Comparison of ENCODE assay signal across 1 cellular context in the genomic region with DNA sequence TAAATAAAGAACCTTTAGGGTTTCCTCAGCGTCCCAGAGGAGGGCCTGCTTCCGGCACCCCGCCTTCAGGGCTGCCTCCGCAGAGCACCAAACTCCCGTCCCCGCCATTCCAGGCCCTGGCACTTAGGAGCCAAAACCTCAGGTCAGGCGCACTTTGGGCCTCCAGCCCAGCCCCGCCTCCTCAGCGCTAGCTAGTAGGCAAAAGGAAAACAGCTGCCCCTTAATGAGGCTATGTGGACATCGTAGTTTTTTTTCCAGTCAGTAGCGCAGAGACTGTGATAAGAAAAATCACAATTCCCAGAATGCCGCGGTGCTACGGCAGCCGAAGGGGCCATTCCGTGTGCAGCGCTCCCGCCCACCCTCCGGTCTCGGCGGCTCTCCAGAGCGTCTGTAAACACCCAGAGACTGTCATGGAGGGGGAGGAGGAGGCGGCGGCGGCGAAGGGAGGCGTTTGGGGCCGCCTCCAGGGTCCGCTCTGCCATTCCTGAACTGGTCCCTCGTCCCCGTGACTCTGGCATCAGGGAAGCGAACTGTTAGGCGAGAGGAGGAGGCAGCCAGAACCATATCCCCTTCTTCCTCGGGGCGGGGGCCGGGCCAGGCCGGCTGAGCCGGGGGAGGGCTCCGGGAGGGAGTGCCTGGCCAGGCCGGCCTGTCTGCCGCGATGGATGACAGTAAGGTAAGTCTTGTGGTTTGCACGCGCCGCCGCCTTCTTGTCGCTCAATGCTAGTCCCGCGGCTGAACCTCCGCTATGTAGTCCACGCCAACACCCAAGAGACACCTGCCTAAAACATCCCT.
TF ChIP-seq lines count a peak whose summit lies in the region.

A gene with protein sequence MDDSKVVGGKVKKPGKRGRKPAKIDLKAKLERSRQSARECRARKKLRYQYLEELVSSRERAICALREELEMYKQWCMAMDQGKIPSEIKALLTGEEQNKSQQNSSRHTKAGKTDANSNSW (plus strand): TSS at position 365 of the 795 bp plus-strand sequence. CDS start 297 bp downstream, at position 662.

TF ChIP-seq in HepG2, 621 proteins besides CTCF, POLR2A, EP300 and RAD21 (continued from another document and continues in another):
- peak; percentile 81; the same call in 1 of the 2 replicates for TF ChIP-seq ZNF546 (CRISPR knock-in tag; conservative IDR thresholded peaks at IDR 0.05)
- peak; percentile 85; the same call in 1 of the 2 replicates for TF ChIP-seq ZNF230 (CRISPR knock-in tag; IDR thresholded peaks at IDR 0.05)
- peak; percentile 63; the same call in 1 of the 2 replicates for TF ChIP-seq ZNF878 (CRISPR knock-in tag; IDR thresholded peaks at IDR 0.05)
- TF ChIP-seq, protein P1, sequence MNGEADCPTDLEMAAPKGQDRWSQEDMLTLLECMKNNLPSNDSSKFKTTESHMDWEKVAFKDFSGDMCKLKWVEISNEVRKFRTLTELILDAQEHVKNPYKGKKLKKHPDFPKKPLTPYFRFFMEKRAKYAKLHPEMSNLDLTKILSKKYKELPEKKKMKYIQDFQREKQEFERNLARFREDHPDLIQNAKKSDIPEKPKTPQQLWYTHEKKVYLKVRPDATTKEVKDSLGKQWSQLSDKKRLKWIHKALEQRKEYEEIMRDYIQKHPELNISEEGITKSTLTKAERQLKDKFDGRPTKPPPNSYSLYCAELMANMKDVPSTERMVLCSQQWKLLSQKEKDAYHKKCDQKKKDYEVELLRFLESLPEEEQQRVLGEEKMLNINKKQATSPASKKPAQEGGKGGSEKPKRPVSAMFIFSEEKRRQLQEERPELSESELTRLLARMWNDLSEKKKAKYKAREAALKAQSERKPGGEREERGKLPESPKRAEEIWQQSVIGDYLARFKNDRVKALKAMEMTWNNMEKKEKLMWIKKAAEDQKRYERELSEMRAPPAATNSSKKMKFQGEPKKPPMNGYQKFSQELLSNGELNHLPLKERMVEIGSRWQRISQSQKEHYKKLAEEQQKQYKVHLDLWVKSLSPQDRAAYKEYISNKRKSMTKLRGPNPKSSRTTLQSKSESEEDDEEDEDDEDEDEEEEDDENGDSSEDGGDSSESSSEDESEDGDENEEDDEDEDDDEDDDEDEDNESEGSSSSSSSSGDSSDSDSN (CRISPR knock-in tag; IDR thresholded peaks at IDR 0.05), result peak; percentile 93
- TF ChIP-seq ZNF331 (CRISPR knock-in tag; IDR thresholded peaks at IDR 0.05), result peak; percentile 72; the same call in 1 of the 2 replicates
- no peak for TF ChIP-seq HDAC6 (IDR thresholded peaks at IDR 0.05; ENCODE audit: low read depth, low read length)
- TF ChIP-seq, protein P2, sequence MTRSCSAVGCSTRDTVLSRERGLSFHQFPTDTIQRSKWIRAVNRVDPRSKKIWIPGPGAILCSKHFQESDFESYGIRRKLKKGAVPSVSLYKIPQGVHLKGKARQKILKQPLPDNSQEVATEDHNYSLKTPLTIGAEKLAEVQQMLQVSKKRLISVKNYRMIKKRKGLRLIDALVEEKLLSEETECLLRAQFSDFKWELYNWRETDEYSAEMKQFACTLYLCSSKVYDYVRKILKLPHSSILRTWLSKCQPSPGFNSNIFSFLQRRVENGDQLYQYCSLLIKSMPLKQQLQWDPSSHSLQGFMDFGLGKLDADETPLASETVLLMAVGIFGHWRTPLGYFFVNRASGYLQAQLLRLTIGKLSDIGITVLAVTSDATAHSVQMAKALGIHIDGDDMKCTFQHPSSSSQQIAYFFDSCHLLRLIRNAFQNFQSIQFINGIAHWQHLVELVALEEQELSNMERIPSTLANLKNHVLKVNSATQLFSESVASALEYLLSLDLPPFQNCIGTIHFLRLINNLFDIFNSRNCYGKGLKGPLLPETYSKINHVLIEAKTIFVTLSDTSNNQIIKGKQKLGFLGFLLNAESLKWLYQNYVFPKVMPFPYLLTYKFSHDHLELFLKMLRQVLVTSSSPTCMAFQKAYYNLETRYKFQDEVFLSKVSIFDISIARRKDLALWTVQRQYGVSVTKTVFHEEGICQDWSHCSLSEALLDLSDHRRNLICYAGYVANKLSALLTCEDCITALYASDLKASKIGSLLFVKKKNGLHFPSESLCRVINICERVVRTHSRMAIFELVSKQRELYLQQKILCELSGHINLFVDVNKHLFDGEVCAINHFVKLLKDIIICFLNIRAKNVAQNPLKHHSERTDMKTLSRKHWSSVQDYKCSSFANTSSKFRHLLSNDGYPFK (CRISPR knock-in tag; IDR thresholded peaks at IDR 0.05; ENCODE audit: borderline replicate concordance), result peak; percentile 96
- TF ChIP-seq ZNF616 (CRISPR knock-in tag; IDR thresholded peaks at IDR 0.05; ENCODE audit: low read depth), result no peak
- peak; percentile 98 for TF ChIP-seq ZMYM4 (CRISPR knock-in tag; IDR thresholded peaks at IDR 0.05)
- TF ChIP-seq SMAD1 (CRISPR knock-in tag; IDR thresholded peaks at IDR 0.05; ENCODE audit: borderline replicate concordance, low read depth), result peak; percentile 82; the same call in 1 of the 2 replicates
- peak; percentile 83 for TF ChIP-seq MED1 (CRISPR knock-in tag; IDR thresholded peaks at IDR 0.05)
- TF ChIP-seq GZF1 (CRISPR knock-in tag; IDR thresholded peaks at IDR 0.05), result 0 out of 2 replicates have a peak, but pooled peaks have one; percentile 54
- TF ChIP-seq ATF7 (IDR thresholded peaks at IDR 0.05), result no peak
- no peak; the same call in 1 of the 2 replicates for TF ChIP-seq ATF7 (CRISPR knock-in tag; IDR thresholded peaks at IDR 0.05)
- 0 out of 2 replicates have a peak, but pooled peaks have one; percentile 34 for TF ChIP-seq ZNF24 (IDR thresholded peaks at IDR 0.05)
- TF ChIP-seq, protein P3, sequence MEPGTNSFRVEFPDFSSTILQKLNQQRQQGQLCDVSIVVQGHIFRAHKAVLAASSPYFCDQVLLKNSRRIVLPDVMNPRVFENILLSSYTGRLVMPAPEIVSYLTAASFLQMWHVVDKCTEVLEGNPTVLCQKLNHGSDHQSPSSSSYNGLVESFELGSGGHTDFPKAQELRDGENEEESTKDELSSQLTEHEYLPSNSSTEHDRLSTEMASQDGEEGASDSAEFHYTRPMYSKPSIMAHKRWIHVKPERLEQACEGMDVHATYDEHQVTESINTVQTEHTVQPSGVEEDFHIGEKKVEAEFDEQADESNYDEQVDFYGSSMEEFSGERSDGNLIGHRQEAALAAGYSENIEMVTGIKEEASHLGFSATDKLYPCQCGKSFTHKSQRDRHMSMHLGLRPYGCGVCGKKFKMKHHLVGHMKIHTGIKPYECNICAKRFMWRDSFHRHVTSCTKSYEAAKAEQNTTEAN (CRISPR knock-in tag; conservative IDR thresholded peaks at IDR 0.05), result 0 out of 2 replicates have a peak, but pooled peaks have one; percentile 16
- TF ChIP-seq ZNF143 (CRISPR knock-in tag; IDR thresholded peaks at IDR 0.05), result peak; percentile 98
- 0 out of 2 replicates have a peak, but pooled peaks have one; percentile 70 for TF ChIP-seq ZNF451 (CRISPR knock-in tag; IDR thresholded peaks at IDR 0.05)
- peak; percentile 59; the same call in 1 of the 2 replicates for TF ChIP-seq BRD4 (CRISPR knock-in tag; IDR thresholded peaks at IDR 0.05)
- TF ChIP-seq NPAS2 (CRISPR knock-in tag; IDR thresholded peaks at IDR 0.05; ENCODE audit: borderline replicate concordance), result no peak
- TF ChIP-seq ZNF335 (CRISPR knock-in tag; IDR thresholded peaks at IDR 0.05), result peak; percentile 54; the same call in 1 of the 2 replicates
- 0 out of 2 replicates have a peak, but pooled peaks have one; percentile 35 for TF ChIP-seq ZNF766 (CRISPR knock-in tag; IDR thresholded peaks at IDR 0.05; ENCODE audit: borderline replicate concordance)
- peak; percentile 97 for TF ChIP-seq ZNF792 (CRISPR knock-in tag; IDR thresholded peaks at IDR 0.05)
- 0 out of 2 replicates have a peak, but pooled peaks have one; percentile 24 for TF ChIP-seq ZNF629 (CRISPR knock-in tag; conservative IDR thresholded peaks at IDR 0.05)
- TF ChIP-seq, protein P4, sequence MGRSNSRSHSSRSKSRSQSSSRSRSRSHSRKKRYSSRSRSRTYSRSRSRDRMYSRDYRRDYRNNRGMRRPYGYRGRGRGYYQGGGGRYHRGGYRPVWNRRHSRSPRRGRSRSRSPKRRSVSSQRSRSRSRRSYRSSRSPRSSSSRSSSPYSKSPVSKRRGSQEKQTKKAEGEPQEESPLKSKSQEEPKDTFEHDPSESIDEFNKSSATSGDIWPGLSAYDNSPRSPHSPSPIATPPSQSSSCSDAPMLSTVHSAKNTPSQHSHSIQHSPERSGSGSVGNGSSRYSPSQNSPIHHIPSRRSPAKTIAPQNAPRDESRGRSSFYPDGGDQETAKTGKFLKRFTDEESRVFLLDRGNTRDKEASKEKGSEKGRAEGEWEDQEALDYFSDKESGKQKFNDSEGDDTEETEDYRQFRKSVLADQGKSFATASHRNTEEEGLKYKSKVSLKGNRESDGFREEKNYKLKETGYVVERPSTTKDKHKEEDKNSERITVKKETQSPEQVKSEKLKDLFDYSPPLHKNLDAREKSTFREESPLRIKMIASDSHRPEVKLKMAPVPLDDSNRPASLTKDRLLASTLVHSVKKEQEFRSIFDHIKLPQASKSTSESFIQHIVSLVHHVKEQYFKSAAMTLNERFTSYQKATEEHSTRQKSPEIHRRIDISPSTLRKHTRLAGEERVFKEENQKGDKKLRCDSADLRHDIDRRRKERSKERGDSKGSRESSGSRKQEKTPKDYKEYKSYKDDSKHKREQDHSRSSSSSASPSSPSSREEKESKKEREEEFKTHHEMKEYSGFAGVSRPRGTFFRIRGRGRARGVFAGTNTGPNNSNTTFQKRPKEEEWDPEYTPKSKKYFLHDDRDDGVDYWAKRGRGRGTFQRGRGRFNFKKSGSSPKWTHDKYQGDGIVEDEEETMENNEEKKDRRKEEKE (IDR thresholded peaks at IDR 0.05), result no peak
- TF ChIP-seq, protein P5, sequence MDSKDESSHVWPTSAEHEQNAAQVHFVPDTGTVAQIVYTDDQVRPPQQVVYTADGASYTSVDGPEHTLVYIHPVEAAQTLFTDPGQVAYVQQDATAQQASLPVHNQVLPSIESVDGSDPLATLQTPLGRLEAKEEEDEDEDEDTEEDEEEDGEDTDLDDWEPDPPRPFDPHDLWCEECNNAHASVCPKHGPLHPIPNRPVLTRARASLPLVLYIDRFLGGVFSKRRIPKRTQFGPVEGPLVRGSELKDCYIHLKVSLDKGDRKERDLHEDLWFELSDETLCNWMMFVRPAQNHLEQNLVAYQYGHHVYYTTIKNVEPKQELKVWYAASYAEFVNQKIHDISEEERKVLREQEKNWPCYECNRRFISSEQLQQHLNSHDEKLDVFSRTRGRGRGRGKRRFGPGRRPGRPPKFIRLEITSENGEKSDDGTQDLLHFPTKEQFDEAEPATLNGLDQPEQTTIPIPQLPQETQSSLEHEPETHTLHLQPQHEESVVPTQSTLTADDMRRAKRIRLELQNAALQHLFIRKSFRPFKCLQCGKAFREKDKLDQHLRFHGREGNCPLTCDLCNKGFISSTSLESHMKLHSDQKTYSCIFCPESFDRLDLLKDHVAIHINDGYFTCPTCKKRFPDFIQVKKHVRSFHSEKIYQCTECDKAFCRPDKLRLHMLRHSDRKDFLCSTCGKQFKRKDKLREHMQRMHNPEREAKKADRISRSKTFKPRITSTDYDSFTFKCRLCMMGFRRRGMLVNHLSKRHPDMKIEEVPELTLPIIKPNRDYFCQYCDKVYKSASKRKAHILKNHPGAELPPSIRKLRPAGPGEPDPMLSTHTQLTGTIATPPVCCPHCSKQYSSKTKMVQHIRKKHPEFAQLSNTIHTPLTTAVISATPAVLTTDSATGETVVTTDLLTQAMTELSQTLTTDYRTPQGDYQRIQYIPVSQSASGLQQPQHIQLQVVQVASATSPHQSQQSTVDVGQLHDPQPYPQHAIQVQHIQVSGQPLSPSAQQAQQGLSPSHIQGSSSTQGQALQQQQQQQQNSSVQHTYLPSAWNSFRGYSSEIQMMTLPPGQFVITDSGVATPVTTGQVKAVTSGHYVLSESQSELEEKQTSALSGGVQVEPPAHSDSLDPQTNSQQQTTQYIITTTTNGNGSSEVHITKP (CRISPR knock-in tag; IDR thresholded peaks at IDR 0.05; ENCODE audit: low read depth), result peak; percentile 27; the same call in 1 of the 2 replicates
- peak; percentile 95 for TF ChIP-seq SAP130 (CRISPR knock-in tag; IDR thresholded peaks at IDR 0.05; ENCODE audit: low read depth)
- TF ChIP-seq, protein P6, sequence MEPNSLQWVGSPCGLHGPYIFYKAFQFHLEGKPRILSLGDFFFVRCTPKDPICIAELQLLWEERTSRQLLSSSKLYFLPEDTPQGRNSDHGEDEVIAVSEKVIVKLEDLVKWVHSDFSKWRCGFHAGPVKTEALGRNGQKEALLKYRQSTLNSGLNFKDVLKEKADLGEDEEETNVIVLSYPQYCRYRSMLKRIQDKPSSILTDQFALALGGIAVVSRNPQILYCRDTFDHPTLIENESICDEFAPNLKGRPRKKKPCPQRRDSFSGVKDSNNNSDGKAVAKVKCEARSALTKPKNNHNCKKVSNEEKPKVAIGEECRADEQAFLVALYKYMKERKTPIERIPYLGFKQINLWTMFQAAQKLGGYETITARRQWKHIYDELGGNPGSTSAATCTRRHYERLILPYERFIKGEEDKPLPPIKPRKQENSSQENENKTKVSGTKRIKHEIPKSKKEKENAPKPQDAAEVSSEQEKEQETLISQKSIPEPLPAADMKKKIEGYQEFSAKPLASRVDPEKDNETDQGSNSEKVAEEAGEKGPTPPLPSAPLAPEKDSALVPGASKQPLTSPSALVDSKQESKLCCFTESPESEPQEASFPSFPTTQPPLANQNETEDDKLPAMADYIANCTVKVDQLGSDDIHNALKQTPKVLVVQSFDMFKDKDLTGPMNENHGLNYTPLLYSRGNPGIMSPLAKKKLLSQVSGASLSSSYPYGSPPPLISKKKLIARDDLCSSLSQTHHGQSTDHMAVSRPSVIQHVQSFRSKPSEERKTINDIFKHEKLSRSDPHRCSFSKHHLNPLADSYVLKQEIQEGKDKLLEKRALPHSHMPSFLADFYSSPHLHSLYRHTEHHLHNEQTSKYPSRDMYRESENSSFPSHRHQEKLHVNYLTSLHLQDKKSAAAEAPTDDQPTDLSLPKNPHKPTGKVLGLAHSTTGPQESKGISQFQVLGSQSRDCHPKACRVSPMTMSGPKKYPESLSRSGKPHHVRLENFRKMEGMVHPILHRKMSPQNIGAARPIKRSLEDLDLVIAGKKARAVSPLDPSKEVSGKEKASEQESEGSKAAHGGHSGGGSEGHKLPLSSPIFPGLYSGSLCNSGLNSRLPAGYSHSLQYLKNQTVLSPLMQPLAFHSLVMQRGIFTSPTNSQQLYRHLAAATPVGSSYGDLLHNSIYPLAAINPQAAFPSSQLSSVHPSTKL (CRISPR knock-in tag; IDR thresholded peaks at IDR 0.05), result peak; percentile 75
- peak; percentile 72; the same call in 1 of the 2 replicates for TF ChIP-seq NR2C2 (CRISPR knock-in tag; IDR thresholded peaks at IDR 0.05; ENCODE audit: borderline replicate concordance)
- TF ChIP-seq, protein P7, sequence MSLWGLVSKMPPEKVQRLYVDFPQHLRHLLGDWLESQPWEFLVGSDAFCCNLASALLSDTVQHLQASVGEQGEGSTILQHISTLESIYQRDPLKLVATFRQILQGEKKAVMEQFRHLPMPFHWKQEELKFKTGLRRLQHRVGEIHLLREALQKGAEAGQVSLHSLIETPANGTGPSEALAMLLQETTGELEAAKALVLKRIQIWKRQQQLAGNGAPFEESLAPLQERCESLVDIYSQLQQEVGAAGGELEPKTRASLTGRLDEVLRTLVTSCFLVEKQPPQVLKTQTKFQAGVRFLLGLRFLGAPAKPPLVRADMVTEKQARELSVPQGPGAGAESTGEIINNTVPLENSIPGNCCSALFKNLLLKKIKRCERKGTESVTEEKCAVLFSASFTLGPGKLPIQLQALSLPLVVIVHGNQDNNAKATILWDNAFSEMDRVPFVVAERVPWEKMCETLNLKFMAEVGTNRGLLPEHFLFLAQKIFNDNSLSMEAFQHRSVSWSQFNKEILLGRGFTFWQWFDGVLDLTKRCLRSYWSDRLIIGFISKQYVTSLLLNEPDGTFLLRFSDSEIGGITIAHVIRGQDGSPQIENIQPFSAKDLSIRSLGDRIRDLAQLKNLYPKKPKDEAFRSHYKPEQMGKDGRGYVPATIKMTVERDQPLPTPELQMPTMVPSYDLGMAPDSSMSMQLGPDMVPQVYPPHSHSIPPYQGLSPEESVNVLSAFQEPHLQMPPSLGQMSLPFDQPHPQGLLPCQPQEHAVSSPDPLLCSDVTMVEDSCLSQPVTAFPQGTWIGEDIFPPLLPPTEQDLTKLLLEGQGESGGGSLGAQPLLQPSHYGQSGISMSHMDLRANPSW (CRISPR knock-in tag; IDR thresholded peaks at IDR 0.05; ENCODE audit: borderline replicate concordance), result peak; percentile 45; the same call in 1 of the 2 replicates
- TF ChIP-seq KLF11 (CRISPR knock-in tag; IDR thresholded peaks at IDR 0.05), result no peak
- TF ChIP-seq ZBTB7A (CRISPR knock-in tag; IDR thresholded peaks at IDR 0.05), result no peak; the same call in 1 of the 2 replicates
